Comparison of ENCODE assay signal across 13 cellular contexts in genomic region chr9:109467936-109468335, GRCh38. TPM values are rescaled to one million over a fixed set of nuclear protein-coding genes. Genes with fewer than 3 reads are reported as not detected.
DNase-seq lines count a peak whose midpoint lies in the region; FAIRE-seq and TF ChIP-seq lines count a peak whose summit lies in the region.
"Had no signal": no experiment of that assay in that cellular context is flagged by ENCODE, and none has a peak within 500 bp of the region (broad histone marks: within the 10 kb centered on the region; RNA-seq: fewer than 3 reads in every experiment).

No MANE protein-coding gene starts in this region.

- no peak for TF ChIP-seq CTCF in ovary (IDR thresholded peaks at IDR 0.05)
- no peak for TF ChIP-seq CTCF in brain microvascular endothelial cell (IDR thresholded peaks at IDR 0.05; ENCODE audit: low read depth, low read length, missing control alignments)

- H3K36me3 ChIP-seq in ovary (no peaks in the 10 kb centered on the region), brain microvascular endothelial cell (replicated peaks) (no peaks in the 10 kb centered on the region)
- H3K36me3 ChIP-seq: heart right ventricle, lower lobe of right lung had no signal

- no peaks in the 10 kb centered on the region for H3K27me3 ChIP-seq in ovary
- H3K27me3 ChIP-seq in brain microvascular endothelial cell (replicated peaks): no peaks in the 10 kb centered on the region

- no peak overlapping the region for H3K4me3 Mint-ChIP-seq in activated T-helper 2 cell treated with anti-CD3 and anti-CD28 coated beads, Interferon-gamma antibody, Interleukin-2, Interleukin-4, amounts not matched to agents 10 μg/mL and 5 μg/mL and 100 μg/mL, durations not matched to agents 14 hours and 24 hours and 36 hours (ENCODE audit: low read depth)

- peaks cover 2% of the 10 kb centered on the region for H3K27me3 Mint-ChIP-seq in activated T-helper 2 cell treated with anti-CD3 and anti-CD28 coated beads, Interferon-gamma antibody, Interleukin-2, Interleukin-4, amounts not matched to agents 10 μg/mL and 5 μg/mL and 100 μg/mL, durations not matched to agents 14 hours and 24 hours and 36 hours (ENCODE audit: low read depth)

- H3K9me3 Mint-ChIP-seq in activated T-helper 2 cell treated with anti-CD3 and anti-CD28 coated beads, Interferon-gamma antibody, Interleukin-2, Interleukin-4, amounts not matched to agents 10 μg/mL and 5 μg/mL and 100 μg/mL, durations not matched to agents 14 hours and 24 hours and 36 hours: no peaks in the 10 kb centered on the region

- no peaks in the 10 kb centered on the region for H3K9me3 ChIP-seq in ovary
- H3K9me3 ChIP-seq: heart right ventricle, lower lobe of right lung had no signal

- no peaks in the 10 kb centered on the region for H3K36me3 Mint-ChIP-seq in activated T-helper 2 cell treated with anti-CD3 and anti-CD28 coated beads, Interferon-gamma antibody, Interleukin-2, Interleukin-4, amounts not matched to agents 10 μg/mL and 5 μg/mL and 100 μg/mL, durations not matched to agents 14 hours and 24 hours and 36 hours (ENCODE audit: low read depth)

- DNase-seq in H54 (ENCODE audit: insufficient read length, low spot score) (no peak), NCI-H1930 (lab: John Stamatoyannopoulos, UW) (peak; percentile 17 to 20), renal cortical epithelial cell (ENCODE audit: low read depth) (peak; percentile 29), NCI-H2029 treated with DMSO at 0.1 percent for 48 hours (lab: John Stamatoyannopoulos, UW) (no peak), ovary (no peak), brain microvascular endothelial cell (no peak)
- DNase-seq in activated T-helper 2 cell treated with anti-CD3 and anti-CD28 coated beads, Interferon-gamma antibody, Interleukin-2, Interleukin-4, amounts not matched to agents 10 μg/mL and 5 μg/mL and 100 μg/mL, durations not matched to agents 14 hours and 24 hours and 36 hours (ENCODE audit: low spot score): no peak
- DNase-seq: activated CD4-positive, alpha-beta T cell treated with anti-CD3 and anti-CD28 coated beads for 1 hour; DMS53; heart right ventricle; lower lobe of right lung; occipital lobe; SHP77 treated with DMSO at 0.1 percent for 48 hours had no signal

- in situ Hi-C loops in brain microvascular endothelial cell (cut with HindIII; ENCODE audit: low pct_ligation_motif_present, low sequenced_read_pairs): no loop called here

- H3K27ac Mint-ChIP-seq in activated T-helper 2 cell treated with anti-CD3 and anti-CD28 coated beads, Interferon-gamma antibody, Interleukin-2, Interleukin-4, amounts not matched to agents 10 μg/mL and 5 μg/mL and 100 μg/mL, durations not matched to agents 14 hours and 24 hours and 36 hours: peak overlapping the region; percentile 88

- H3K27ac ChIP-seq in ovary (no peak overlapping the region), brain microvascular endothelial cell (no peak overlapping the region)
- H3K27ac ChIP-seq: heart right ventricle, lower lobe of right lung had no signal

- peak; percentile 67 for FAIRE-seq in H54 (lab: Jason Lieb, UNC)

- 77 to 85% (median 78%) methylated on average over 2 of the region's 2 CpGs for WGBS in ovary, 3 donors

- no peak for TF ChIP-seq POLR2A in H54 (IDR thresholded peaks at IDR 0.05; ENCODE audit: low read depth, low read length)
- no peak for TF ChIP-seq POLR2A in ovary (IDR thresholded peaks at IDR 0.05)

- peaks cover 54% of the 10 kb centered on the region for H3K4me1 Mint-ChIP-seq in activated T-helper 2 cell treated with anti-CD3 and anti-CD28 coated beads, Interferon-gamma antibody, Interleukin-2, Interleukin-4, amounts not matched to agents 10 μg/mL and 5 μg/mL and 100 μg/mL, durations not matched to agents 14 hours and 24 hours and 36 hours (ENCODE audit: low read depth)

- H3K4me1 ChIP-seq in ovary (ENCODE audit: insufficient read depth): no peaks in the 10 kb centered on the region
- H3K4me1 ChIP-seq: lower lobe of right lung had no signal

- no peak for TF ChIP-seq EP300 in ovary (IDR thresholded peaks at IDR 0.05)

- no peak overlapping the region for H3K4me3 ChIP-seq in ovary
- H3K4me3 ChIP-seq in brain microvascular endothelial cell (ENCODE audit: low read depth, low read length): no peak overlapping the region
- H3K4me3 ChIP-seq: heart right ventricle, lower lobe of right lung had no signal

- intact Hi-C loops in activated T-helper 2 cell treated with anti-CD3 and anti-CD28 coated beads, Interferon-gamma antibody, Interleukin-2, Interleukin-4, amounts not matched to agents 10 μg/mL and 5 μg/mL and 100 μg/mL, durations not matched to agents 14 hours and 24 hours and 36 hours (cut with micrococcal nuclease): loop anchor here (1.0 to 5.0 kb wide), 2 partner anchors 21 to 36 kb away; no protein-coding TSS in a partner anchor
- intact Hi-C loops in ovary (cut with DNase I): no loop called here

RNA-seq across cellular contexts. Expression of gene PTPN3, which starts 30.2 kb away (rescaled TPM):
- total RNA-seq in activated T-helper 2 cell treated with anti-CD3 and anti-CD28 coated beads, Interferon-gamma antibody, Interleukin-2, Interleukin-4, amounts not matched to agents 10 μg/mL and 5 μg/mL and 100 μg/mL, durations not matched to agents 14 hours and 24 hours and 36 hours: 9.2 and 9.4 TPM in 2 replicates
- total RNA-seq in renal cortical epithelial cell (18.8 and 43.5 TPM in 2 replicates), ovary (10 to 100 TPM in 1 of 7 donors, 1 to 10 TPM in 4, under 1 TPM in 2; 0.20 to 17.8 (median 1.6) TPM)
- 1 to 10 TPM in 1 of 2 donors, under 1 TPM in 1; 0.59 to 1.9 TPM for polyA plus RNA-seq in ovary

Comparison
In these comparisons a context has a peak if more than half of its experiments do, and no peak if none do; other contexts are left out.
1. DNase-seq: peak in NCI-H1930 (2 of 2) and renal cortical epithelial cell (single experiment); none in H54 (single experiment), activated T-helper 2 cell treated with anti-CD3 and anti-CD28 coated beads, Interferon-gamma antibody, Interleukin-2, Interleukin-4, amounts not matched to agents 10 μg/mL and 5 μg/mL and 100 μg/mL, durations not matched to agents 14 hours and 24 hours and 36 hours (single experiment), NCI-H2029 treated with DMSO at 0.1 percent for 48 hours (single experiment), ovary (0 of 5) and brain microvascular endothelial cell (single experiment).